15 cellular contexts compared by ENCODE assay signal in the genomic region with DNA sequence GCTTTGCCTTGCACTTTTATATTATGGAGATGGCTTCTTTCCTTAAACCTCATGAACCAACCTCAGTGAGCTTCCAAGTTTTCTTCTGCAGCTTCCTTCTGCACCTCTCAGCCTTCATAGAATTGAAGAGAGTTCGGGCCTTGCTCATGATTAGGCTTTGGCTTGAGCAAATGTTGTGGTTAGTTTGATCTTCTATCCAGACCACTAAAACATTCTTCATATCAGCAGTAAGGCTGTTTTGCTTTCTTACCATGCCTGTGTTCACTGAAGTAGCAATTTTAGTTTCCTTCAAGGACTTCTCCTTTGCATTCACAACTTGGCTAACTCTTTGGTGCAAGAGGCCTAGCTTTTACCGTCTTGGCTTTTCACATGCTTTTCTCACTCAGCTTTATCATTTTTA.
"Had no signal": no experiment of that assay in that cellular context is flagged by ENCODE, and none has a peak within 500 bp of the region (broad histone marks: within the 10 kb centered on the region; RNA-seq: fewer than 3 reads in every experiment).

No MANE protein-coding gene starts in this region.

- H3K4me1 ChIP-seq: esophagus muscularis mucosa, pancreas, upper lobe of right lung had no signal

- H3K9me3 Mint-ChIP-seq: activated CD4-positive, alpha-beta T cell treated with anti-CD3 and anti-CD28 coated beads, Interleukin-2, amount 10 ng/mL, durations not matched to agents 24 days and 14 days; activated naive CD4-positive, alpha-beta T cell treated with anti-CD3 and anti-CD28 coated beads for 36 hours; activated T-helper 17 cell treated with anti-CD3 and anti-CD28 coated beads, Interleukin-2, amount 50 U/mL, for 72 hours; neural progenitor cell; stimulated activated naive CD8-positive, alpha-beta T cell treated with anti-CD3 and anti-CD28 coated beads, Interleukin-15, Interleukin-2, amounts not matched to agents 100 ng/mL and 50 ng/mL, for 24 hours had no signal

- DNase-seq: activated CD4-positive, alpha-beta T cell treated with anti-CD3 and anti-CD28 coated beads, Interleukin-2, amount 10 ng/mL, durations not matched to agents 24 days and 14 days; activated CD8-positive, alpha-beta memory T cell treated with anti-CD3 and anti-CD28 coated beads for 24 hours; activated naive CD4-positive, alpha-beta T cell treated with anti-CD3 and anti-CD28 coated beads for 36 hours; activated T-cell treated with anti-CD3 and anti-CD28 coated beads for 4 hours; foreskin fibroblast; pancreas; stimulated activated CD4-positive, alpha-beta T cell treated with anti-CD3 and anti-CD28 coated beads, Interleukin-4, amount 100 ng/mL, for 1 hour; stimulated activated CD8-positive, alpha-beta memory T cell treated with anti-CD3 and anti-CD28 coated beads, Interleukin-4, amount 100 ng/mL, for 48 hours; upper lobe of right lung had no signal

- H3K36me3 ChIP-seq: neural progenitor cell, pancreas, upper lobe of right lung had no signal

- H3K27ac Mint-ChIP-seq: activated CD4-positive, alpha-beta T cell treated with anti-CD3 and anti-CD28 coated beads, Interleukin-2, amount 10 ng/mL, durations not matched to agents 24 days and 14 days; activated naive CD4-positive, alpha-beta T cell treated with anti-CD3 and anti-CD28 coated beads for 36 hours; activated T-helper 17 cell treated with anti-CD3 and anti-CD28 coated beads, Interleukin-2, amount 50 U/mL, for 72 hours; neural progenitor cell; stimulated activated naive CD8-positive, alpha-beta T cell treated with anti-CD3 and anti-CD28 coated beads, Interleukin-15, Interleukin-2, amounts not matched to agents 100 ng/mL and 50 ng/mL, for 24 hours; T-helper 1 cell treated with Interleukin-12 subunit alpha and Interleukin-12 subunit beta and Interleukin-4 antibody, amounts not matched to agents 30 μg/mL and 1 μg/mL, for 36 hours; WTC11 had no signal

- H3K36me3 Mint-ChIP-seq: neural progenitor cell had no signal

- ATAC-seq: activated T-helper 17 cell treated with anti-CD3 and anti-CD28 coated beads, Interleukin-2, amount 50 U/mL, for 72 hours; upper lobe of right lung; WTC11 had no signal

- H3K4me3 Mint-ChIP-seq: activated CD4-positive, alpha-beta T cell treated with anti-CD3 and anti-CD28 coated beads, Interleukin-2, amount 10 ng/mL, durations not matched to agents 24 days and 14 days; activated naive CD4-positive, alpha-beta T cell treated with anti-CD3 and anti-CD28 coated beads for 36 hours; activated T-helper 17 cell treated with anti-CD3 and anti-CD28 coated beads, Interleukin-2, amount 50 U/mL, for 72 hours; neural progenitor cell; stimulated activated naive CD8-positive, alpha-beta T cell treated with anti-CD3 and anti-CD28 coated beads, Interleukin-15, Interleukin-2, amounts not matched to agents 100 ng/mL and 50 ng/mL, for 24 hours; T-helper 1 cell treated with Interleukin-12 subunit alpha and Interleukin-12 subunit beta and Interleukin-4 antibody, amounts not matched to agents 30 μg/mL and 1 μg/mL, for 36 hours; WTC11 had no signal

- H3K9me3 ChIP-seq: esophagus muscularis mucosa, pancreas, upper lobe of right lung had no signal

- H3K27me3 ChIP-seq: esophagus muscularis mucosa, neural progenitor cell, pancreas, upper lobe of right lung had no signal

- H3K4me3 ChIP-seq: esophagus muscularis mucosa, neural progenitor cell, pancreas, upper lobe of right lung had no signal

- H3K27ac ChIP-seq: esophagus muscularis mucosa, neural progenitor cell, pancreas, upper lobe of right lung had no signal
